In the genomic region with DNA sequence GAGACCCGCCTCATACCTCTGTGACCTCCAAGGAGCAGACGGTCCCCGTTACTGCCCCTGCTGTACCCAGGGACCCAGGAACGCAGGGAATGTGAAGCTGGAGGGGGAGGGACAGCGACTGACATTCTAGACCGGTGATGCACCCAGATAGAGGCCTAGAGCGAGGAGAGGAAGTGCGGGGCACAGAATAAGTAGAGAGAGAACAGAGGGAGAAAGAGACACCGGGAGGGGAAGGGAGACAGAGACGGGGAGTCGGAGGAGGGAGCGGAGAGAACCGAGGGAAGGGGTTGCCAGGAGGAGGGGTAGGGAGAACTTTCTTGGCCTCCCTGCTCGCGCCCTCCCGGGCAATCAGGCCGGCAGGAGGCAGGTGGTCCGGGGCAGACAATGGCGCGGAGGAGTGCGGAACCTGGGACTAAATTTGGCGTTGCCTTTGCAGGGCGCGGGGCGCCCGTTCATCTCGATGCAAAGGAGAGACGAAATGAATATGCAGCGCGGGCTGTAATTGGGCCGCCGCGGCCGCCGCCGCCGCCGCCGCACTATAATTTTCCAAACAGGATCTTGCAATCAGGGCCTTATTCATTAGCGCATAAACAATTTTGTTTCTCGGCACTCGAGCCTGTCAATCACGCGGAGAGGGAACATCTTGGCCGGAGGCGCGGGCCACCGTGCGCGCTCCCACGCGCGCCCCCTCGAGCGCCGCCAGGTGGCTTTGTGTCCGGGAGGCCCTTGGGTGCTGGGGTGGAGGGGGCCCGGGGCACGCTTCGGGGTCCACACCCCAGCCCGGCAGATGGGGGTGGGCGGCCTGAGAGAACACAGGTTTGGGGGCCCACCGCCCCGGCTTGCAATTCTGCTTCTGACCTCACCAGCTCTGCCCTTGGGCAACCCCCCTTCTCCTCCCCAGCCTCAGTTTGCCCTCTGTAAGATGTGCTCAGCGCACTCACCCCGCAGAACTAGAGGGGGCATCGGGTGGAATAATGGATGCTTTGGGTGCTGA, we compare ENCODE assay signal across 8 cellular contexts. TPM values are rescaled to one million over a fixed set of nuclear protein-coding genes. Genes with fewer than 3 reads are reported as not detected.
DNase-seq lines count a peak whose midpoint lies in the region; ATAC-seq and TF ChIP-seq lines count a peak whose summit lies in the region.

No MANE protein-coding gene starts in this region.

- WGBS in HUES64: 16% methylated on average over 67 of the region's 67 CpGs

- TF ChIP-seq CTCF in choroid plexus epithelial cell (conservative IDR thresholded peaks at IDR 0.05; ENCODE audit: low read depth, low read length) (no peak), mesothelial cell of epicardium (IDR thresholded peaks at IDR 0.05; ENCODE audit: unreplicated experiment) (no peak)

- DNase-seq in AG08395 (ENCODE audit: low spot score) (peak; percentile 68), choroid plexus epithelial cell (ENCODE audit: low read depth) (peak; percentile 43), mesothelial cell of epicardium (ENCODE audit: low spot score in 2 of 2, unreplicated experiment in 2 of 2) (no peak), cerebellum (ENCODE audit: low spot score) (no peak)
- no peak for DNase-seq in stimulated activated CD4-positive, alpha-beta T cell treated with anti-CD3 and anti-CD28 coated beads, Interleukin-4, amount 100 ng/mL, for 1 hour

- H3K4me1 Mint-ChIP-seq in mesothelial cell of epicardium: peaks cover 23% of the 10 kb centered on the region

- no peaks in the 10 kb centered on the region for H3K36me3 ChIP-seq in HUES64 (ENCODE audit: insufficient read depth, low read length)

- H3K9ac ChIP-seq in HUES64 (ENCODE audit: low read depth, low read length): peak overlapping the region; percentile 54

- H3K36me3 Mint-ChIP-seq in mesothelial cell of epicardium: no peaks in the 10 kb centered on the region

- H3K9me3 Mint-ChIP-seq in mesothelial cell of epicardium: no peaks in the 10 kb centered on the region

- peaks cover 13% of the 10 kb centered on the region; the same call in 1 of the 2 replicates for H3K4me1 ChIP-seq in HUES64 (ENCODE audit: insufficient read depth, low read length)

- H3K27ac Mint-ChIP-seq in mesothelial cell of epicardium: peak overlapping the region; percentile 45

- peaks cover 45% of the 10 kb centered on the region for H3K27me3 ChIP-seq in HUES64 (ENCODE audit: insufficient read depth, low read length)

- H3K9me3 ChIP-seq in HUES64 (ENCODE audit: insufficient read depth, low read depth, low read length): no peaks in the 10 kb centered on the region

- H3K27me3 Mint-ChIP-seq in mesothelial cell of epicardium (ENCODE audit: low read depth): peaks cover 53% of the 10 kb centered on the region

- peak overlapping the region; percentile 68 for H3K4me3 Mint-ChIP-seq in mesothelial cell of epicardium

- no peak for ATAC-seq in HG03354 (IDR thresholded peaks at IDR 0.05; ENCODE audit: poor library complexity, severe bottlenecking, unreplicated experiment)
- ATAC-seq in GM21786 (IDR thresholded peaks at IDR 0.05; ENCODE audit: unreplicated experiment): no peak

- H3K4me3 ChIP-seq in HUES64 (ENCODE audit: low read length) (peak overlapping the region; percentile 62), choroid plexus epithelial cell (ENCODE audit: low read depth, low read length) (peak overlapping the region; percentile 49)

- H3K27ac ChIP-seq in HUES64 (ENCODE audit: low read depth, low read length): no peak overlapping the region

RNA-seq across cellular contexts. Expression of gene NDUFA8, which starts 32.9 kb away (rescaled TPM):
- polyA plus RNA-seq in HUES64 (2013, experiment 1 of 2): 82.3 TPM
- 88.1 TPM for polyA plus RNA-seq in HUES64 (2013, experiment 2 of 2)
- total RNA-seq in mesothelial cell of epicardium (37.1 to 38.8 TPM (median 37.7 TPM) in 3 replicates), cerebellum (20.0 TPM)

RNA-seq across cellular contexts. Expression of gene MORN5, which starts 33.1 kb away (rescaled TPM):
- not detected for polyA plus RNA-seq in HUES64 (2013, experiment 1 of 2)
- not detected for polyA plus RNA-seq in HUES64 (2013, experiment 2 of 2)
- total RNA-seq in mesothelial cell of epicardium (not detected in 3 replicates), cerebellum (1.5 TPM)

RNA-seq across cellular contexts. Expression of gene TTLL11, which starts 33.5 kb away (rescaled TPM):
- polyA plus RNA-seq in HUES64 (2013, experiment 1 of 2): 1.2 TPM
- polyA plus RNA-seq in HUES64 (2013, experiment 2 of 2): 0.95 TPM
- total RNA-seq in mesothelial cell of epicardium (4.8 to 7.2 TPM (median 5.2 TPM) in 3 replicates), cerebellum (22.1 TPM)

Comparison
In these comparisons a context has a peak if more than half of its experiments do, and no peak if none do; other contexts are left out.
1. DNase-seq: peak in AG08395 (single experiment) and choroid plexus epithelial cell (single experiment); none in mesothelial cell of epicardium (0 of 2), cerebellum (single experiment) and stimulated activated CD4-positive, alpha-beta T cell treated with anti-CD3 and anti-CD28 coated beads, Interleukin-4, amount 100 ng/mL, for 1 hour (single experiment).